8 cellular contexts compared by ENCODE assay signal in the genomic region with DNA sequence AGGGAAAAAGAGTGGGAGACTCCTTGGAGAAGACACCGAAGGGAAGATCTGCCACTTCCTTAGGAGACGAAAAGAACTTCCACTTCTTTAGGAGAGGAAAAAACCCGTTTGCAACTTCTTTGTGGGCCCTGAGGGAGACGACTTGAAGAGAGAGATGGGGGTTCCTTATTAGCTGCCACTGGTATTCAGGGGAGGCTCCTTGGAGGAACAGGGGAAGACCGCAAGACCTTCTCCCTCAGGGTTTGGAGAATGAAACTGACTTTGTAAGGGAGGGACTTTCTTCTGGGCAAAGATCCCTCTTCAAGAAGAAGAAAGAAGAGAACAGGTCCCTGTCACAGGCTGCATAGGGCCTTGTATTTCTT. TPM values are rescaled to one million over a fixed set of nuclear protein-coding genes. Genes with fewer than 3 reads are reported as not detected.
A peak's percentile ranks its signal among the peaks of the same experiment; 100 is the strongest.
DNase-seq lines count a peak whose midpoint lies in the region; ATAC-seq and TF ChIP-seq lines count a peak whose summit lies in the region.

No MANE protein-coding gene starts in this region.

- intact Hi-C loops in spleen (cut with DNase I; ENCODE audit: low total_unique reads), result no loop called here

- no peak for TF ChIP-seq CTCF in HFF-Myc (IDR thresholded peaks at IDR 0.05; ENCODE audit: low read depth, low read length, missing control alignments)
- no peak for TF ChIP-seq CTCF in WTC11 (IDR thresholded peaks at IDR 0.05)
- TF ChIP-seq CTCF in spleen (IDR thresholded peaks at IDR 0.05 in 8 of 11, conservative IDR thresholded peaks at IDR 0.05 in 3 of 11), result no peak

- no peak for TF ChIP-seq POLR2A in spleen (IDR thresholded peaks at IDR 0.05)

- no peaks in the 10 kb centered on the region for H3K27me3 Mint-ChIP-seq in WTC11 (ENCODE audit: low read depth)

- peak overlapping the region; percentile 100 for H3K4me3 Mint-ChIP-seq in WTC11

- H3K27ac ChIP-seq in spleen, result peak overlapping the region; percentile 83 to 98 (median 95)

- CTCF ChIA-PET in WTC11 (lab: Charles Lee), result interaction anchor here (1.0 kb wide), 1 partner anchor 10 kb away, joined by 3 read pairs; no protein-coding TSS in a partner anchor

- peaks cover 14 to 81% (median 48%) of the 10 kb centered on the region in 6 donors for H3K4me1 ChIP-seq in spleen

- peak overlapping the region; percentile 97 for H3K4me3 ChIP-seq in HFF-Myc (replicated peaks; ENCODE audit: low read depth, low read length)
- peak overlapping the region; percentile 69 to 100 (median 90) for H3K4me3 ChIP-seq in spleen

- no peaks in the 10 kb centered on the region for H3K9me3 ChIP-seq in spleen

- peaks cover 0 to 29% (median under 1%) of the 10 kb centered on the region in 6 donors for H3K36me3 ChIP-seq in spleen

- H3K27me3 ChIP-seq in spleen (replicated peaks in 1 of 7), result no peaks in the 10 kb centered on the region

- H3K27ac Mint-ChIP-seq in WTC11, result peak overlapping the region; percentile 100

- WGBS in spleen, 5 donors, result 0% methylated on average over 5 of the region's 5 CpGs

- H3K9me3 Mint-ChIP-seq in WTC11, result no peaks in the 10 kb centered on the region

- no peaks in the 10 kb centered on the region for H3K36me3 Mint-ChIP-seq in WTC11

- DNase-seq in HFF-Myc (ENCODE audit: extremely low read depth, low read depth), result no peak
- DNase-seq in WTC11 (ENCODE audit: low spot score), result no peak
- peak; percentile 21 for DNase-seq in hepatic stellate cell (ENCODE audit: low spot score)
- no peak for DNase-seq in spleen
- no peak for DNase-seq in HCEC 1CT
- no peak for DNase-seq in activated CD4-positive, alpha-beta T cell treated with anti-CD3 and anti-CD28 coated beads for 4 hours

- peaks cover 22% of the 10 kb centered on the region for H3K4me1 Mint-ChIP-seq in WTC11

- ATAC-seq in WTC11 (no peak), HG03565 (IDR thresholded peaks at IDR 0.05; ENCODE audit: unreplicated experiment) (no peak), GM18858 (IDR thresholded peaks at IDR 0.05; ENCODE audit: unreplicated experiment) (no peak)

- POLR2A ChIA-PET in WTC11 (lab: Charles Lee), result interaction anchor here (0.6 to 1.1 kb wide), 2 partner anchors 34 to 41 kb away, joined by 3 read pairs; a partner anchor contains a TSS

TF ChIP-seq in WTC11, 78 proteins besides CTCF, POLR2A, EP300 and RAD21 (continues in another document):
- TF ChIP-seq, protein P1, sequence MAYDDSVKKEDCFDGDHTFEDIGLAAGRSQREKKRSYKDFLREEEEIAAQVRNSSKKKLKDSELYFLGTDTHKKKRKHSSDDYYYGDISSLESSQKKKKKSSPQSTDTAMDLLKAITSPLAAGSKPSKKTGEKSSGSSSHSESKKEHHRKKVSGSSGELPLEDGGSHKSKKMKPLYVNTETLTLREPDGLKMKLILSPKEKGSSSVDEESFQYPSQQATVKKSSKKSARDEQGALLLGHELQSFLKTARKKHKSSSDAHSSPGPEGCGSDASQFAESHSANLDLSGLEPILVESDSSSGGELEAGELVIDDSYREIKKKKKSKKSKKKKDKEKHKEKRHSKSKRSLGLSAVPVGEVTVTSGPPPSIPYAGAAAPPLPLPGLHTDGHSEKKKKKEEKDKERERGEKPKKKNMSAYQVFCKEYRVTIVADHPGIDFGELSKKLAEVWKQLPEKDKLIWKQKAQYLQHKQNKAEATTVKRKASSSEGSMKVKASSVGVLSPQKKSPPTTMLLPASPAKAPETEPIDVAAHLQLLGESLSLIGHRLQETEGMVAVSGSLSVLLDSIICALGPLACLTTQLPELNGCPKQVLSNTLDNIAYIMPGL (CRISPR knock-in tag; IDR thresholded peaks at IDR 0.05), result no peak
- TF ChIP-seq, protein P2, sequence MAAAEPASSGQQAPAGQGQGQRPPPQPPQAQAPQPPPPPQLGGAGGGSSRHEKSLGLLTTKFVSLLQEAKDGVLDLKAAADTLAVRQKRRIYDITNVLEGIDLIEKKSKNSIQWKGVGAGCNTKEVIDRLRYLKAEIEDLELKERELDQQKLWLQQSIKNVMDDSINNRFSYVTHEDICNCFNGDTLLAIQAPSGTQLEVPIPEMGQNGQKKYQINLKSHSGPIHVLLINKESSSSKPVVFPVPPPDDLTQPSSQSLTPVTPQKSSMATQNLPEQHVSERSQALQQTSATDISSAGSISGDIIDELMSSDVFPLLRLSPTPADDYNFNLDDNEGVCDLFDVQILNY (CRISPR knock-in tag; IDR thresholded peaks at IDR 0.05), result no peak
- TF ChIP-seq, protein P3, sequence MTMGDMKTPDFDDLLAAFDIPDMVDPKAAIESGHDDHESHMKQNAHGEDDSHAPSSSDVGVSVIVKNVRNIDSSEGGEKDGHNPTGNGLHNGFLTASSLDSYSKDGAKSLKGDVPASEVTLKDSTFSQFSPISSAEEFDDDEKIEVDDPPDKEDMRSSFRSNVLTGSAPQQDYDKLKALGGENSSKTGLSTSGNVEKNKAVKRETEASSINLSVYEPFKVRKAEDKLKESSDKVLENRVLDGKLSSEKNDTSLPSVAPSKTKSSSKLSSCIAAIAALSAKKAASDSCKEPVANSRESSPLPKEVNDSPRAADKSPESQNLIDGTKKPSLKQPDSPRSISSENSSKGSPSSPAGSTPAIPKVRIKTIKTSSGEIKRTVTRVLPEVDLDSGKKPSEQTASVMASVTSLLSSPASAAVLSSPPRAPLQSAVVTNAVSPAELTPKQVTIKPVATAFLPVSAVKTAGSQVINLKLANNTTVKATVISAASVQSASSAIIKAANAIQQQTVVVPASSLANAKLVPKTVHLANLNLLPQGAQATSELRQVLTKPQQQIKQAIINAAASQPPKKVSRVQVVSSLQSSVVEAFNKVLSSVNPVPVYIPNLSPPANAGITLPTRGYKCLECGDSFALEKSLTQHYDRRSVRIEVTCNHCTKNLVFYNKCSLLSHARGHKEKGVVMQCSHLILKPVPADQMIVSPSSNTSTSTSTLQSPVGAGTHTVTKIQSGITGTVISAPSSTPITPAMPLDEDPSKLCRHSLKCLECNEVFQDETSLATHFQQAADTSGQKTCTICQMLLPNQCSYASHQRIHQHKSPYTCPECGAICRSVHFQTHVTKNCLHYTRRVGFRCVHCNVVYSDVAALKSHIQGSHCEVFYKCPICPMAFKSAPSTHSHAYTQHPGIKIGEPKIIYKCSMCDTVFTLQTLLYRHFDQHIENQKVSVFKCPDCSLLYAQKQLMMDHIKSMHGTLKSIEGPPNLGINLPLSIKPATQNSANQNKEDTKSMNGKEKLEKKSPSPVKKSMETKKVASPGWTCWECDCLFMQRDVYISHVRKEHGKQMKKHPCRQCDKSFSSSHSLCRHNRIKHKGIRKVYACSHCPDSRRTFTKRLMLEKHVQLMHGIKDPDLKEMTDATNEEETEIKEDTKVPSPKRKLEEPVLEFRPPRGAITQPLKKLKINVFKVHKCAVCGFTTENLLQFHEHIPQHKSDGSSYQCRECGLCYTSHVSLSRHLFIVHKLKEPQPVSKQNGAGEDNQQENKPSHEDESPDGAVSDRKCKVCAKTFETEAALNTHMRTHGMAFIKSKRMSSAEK (CRISPR knock-in tag; IDR thresholded peaks at IDR 0.05; ENCODE audit: borderline replicate concordance), result no peak
- TF ChIP-seq NFE2L1 (CRISPR knock-in tag; IDR thresholded peaks at IDR 0.05) (no peak), MYBL2 (CRISPR knock-in tag; IDR thresholded peaks at IDR 0.05) (no peak), ETV6 (CRISPR knock-in tag; IDR thresholded peaks at IDR 0.05) (no peak), HMGA2 (CRISPR knock-in tag; IDR thresholded peaks at IDR 0.05) (no peak), ELF4 (CRISPR knock-in tag; IDR thresholded peaks at IDR 0.05; ENCODE audit: low read depth) (no peak), FOXP1 (CRISPR knock-in tag; IDR thresholded peaks at IDR 0.05; ENCODE audit: borderline replicate concordance) (no peak), EMX1 (CRISPR knock-in tag; IDR thresholded peaks at IDR 0.05) (no peak), FOXJ3 (CRISPR knock-in tag; IDR thresholded peaks at IDR 0.05; ENCODE audit: borderline replicate concordance) (no peak), SOX15 (CRISPR knock-in tag; IDR thresholded peaks at IDR 0.05) (no peak), SP1 (CRISPR knock-in tag; conservative IDR thresholded peaks at IDR 0.05) (no peak)
- TF ChIP-seq, protein P4, sequence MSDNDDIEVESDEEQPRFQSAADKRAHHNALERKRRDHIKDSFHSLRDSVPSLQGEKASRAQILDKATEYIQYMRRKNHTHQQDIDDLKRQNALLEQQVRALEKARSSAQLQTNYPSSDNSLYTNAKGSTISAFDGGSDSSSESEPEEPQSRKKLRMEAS (CRISPR knock-in tag; IDR thresholded peaks at IDR 0.05), result no peak
- TF ChIP-seq, protein P5, sequence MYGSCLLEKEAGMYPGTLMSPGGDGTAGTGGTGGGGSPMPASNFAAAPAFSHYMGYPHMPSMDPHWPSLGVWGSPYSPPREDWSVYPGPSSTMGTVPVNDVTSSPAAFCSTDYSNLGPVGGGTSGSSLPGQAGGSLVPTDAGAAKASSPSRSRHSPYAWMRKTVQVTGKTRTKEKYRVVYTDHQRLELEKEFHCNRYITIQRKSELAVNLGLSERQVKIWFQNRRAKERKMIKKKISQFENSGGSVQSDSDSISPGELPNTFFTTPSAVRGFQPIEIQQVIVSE (CRISPR knock-in tag; IDR thresholded peaks at IDR 0.05; ENCODE audit: borderline replicate concordance), result no peak
- TF ChIP-seq, protein P6, sequence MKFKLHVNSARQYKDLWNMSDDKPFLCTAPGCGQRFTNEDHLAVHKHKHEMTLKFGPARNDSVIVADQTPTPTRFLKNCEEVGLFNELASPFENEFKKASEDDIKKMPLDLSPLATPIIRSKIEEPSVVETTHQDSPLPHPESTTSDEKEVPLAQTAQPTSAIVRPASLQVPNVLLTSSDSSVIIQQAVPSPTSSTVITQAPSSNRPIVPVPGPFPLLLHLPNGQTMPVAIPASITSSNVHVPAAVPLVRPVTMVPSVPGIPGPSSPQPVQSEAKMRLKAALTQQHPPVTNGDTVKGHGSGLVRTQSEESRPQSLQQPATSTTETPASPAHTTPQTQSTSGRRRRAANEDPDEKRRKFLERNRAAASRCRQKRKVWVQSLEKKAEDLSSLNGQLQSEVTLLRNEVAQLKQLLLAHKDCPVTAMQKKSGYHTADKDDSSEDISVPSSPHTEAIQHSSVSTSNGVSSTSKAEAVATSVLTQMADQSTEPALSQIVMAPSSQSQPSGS (CRISPR knock-in tag; IDR thresholded peaks at IDR 0.05; ENCODE audit: borderline replicate concordance, low read depth), result no peak

RNA-seq across cellular contexts. Expression of a gene that starts 0.4 kb away (rescaled TPM):
- total RNA-seq in WTC11 (2021) (18.8 to 34.8 TPM (median 32.6 TPM) in 3 replicates), spleen (10 to 100 TPM; 10.3 to 55.6 (median 28.3) TPM)
- polyA plus RNA-seq in spleen, result 10 to 100 TPM; 28.0 to 34.9 (median 29.9) TPM

RNA-seq across cellular contexts. Expression of a gene that starts 0.9 kb away (rescaled TPM):
- total RNA-seq in WTC11 (2021) (56.4 to 60.3 TPM (median 56.6 TPM) in 3 replicates), spleen (10 to 100 TPM; 10.1 to 21.0 (median 14.0) TPM)
- polyA plus RNA-seq in spleen, result 10 to 100 TPM; 32.1 to 53.8 (median 42.3) TPM

RNA-seq across cellular contexts. Expression of a gene that starts 21.7 kb away (rescaled TPM):
- 5.3 to 6.0 TPM (median 5.3 TPM) in 3 replicates for total RNA-seq in WTC11 (2021)
- 10 to 100 TPM; 19.3 to 62.0 (median 23.5) TPM for total RNA-seq in spleen
- polyA plus RNA-seq in spleen, result 10 to 100 TPM; 13.4 to 37.1 (median 34.4) TPM

RNA-seq across cellular contexts. Expression of a gene that starts 29.2 kb away (rescaled TPM):
- total RNA-seq in WTC11 (2021), result 0.96 to 2.3 TPM (median 1.2 TPM) in 3 replicates
- 10 to 100 TPM in 6 of 7 donors, 1 to 10 TPM in 1; 7.0 to 30.3 (median 11.4) TPM for total RNA-seq in spleen
- polyA plus RNA-seq in spleen, result 1 to 10 TPM; 1.8 to 9.8 (median 4.0) TPM

RNA-seq across cellular contexts. Expression of a gene that starts 34.1 kb away (rescaled TPM):
- 4.5 to 6.3 TPM (median 4.7 TPM) in 3 replicates for total RNA-seq in WTC11 (2021)
- 10 to 100 TPM in 1 of 7 donors, 1 to 10 TPM in 6; 7.5 to 10.2 (median 8.4) TPM for total RNA-seq in spleen
- 10 to 100 TPM in 2 of 3 donors, 1 to 10 TPM in 1; 8.6 to 11.9 (median 10.5) TPM for polyA plus RNA-seq in spleen
